Comparison of ENCODE assay signal across 8 cellular contexts in genomic region chrX:106415276-106415895, GRCh38.
A peak's percentile ranks its signal among the peaks of the same experiment; 100 is the strongest.
DNase-seq lines count a peak whose midpoint lies in the region; ATAC-seq and TF ChIP-seq lines count a peak whose summit lies in the region.

No MANE protein-coding gene starts in this region.

- H3K4ac ChIP-seq in H9 (ENCODE audit: low read depth, low read length) = no peak overlapping the region

- no peak overlapping the region for H3K56ac ChIP-seq in H9 (ENCODE audit: insufficient read length, low read depth, low read length)

- no peak overlapping the region for H4K8ac ChIP-seq in H9 (replicated peaks; ENCODE audit: insufficient read length, low read depth, low read length)

- no peak overlapping the region for H3K4me2 ChIP-seq in H9 (ENCODE audit: insufficient read depth, insufficient read length, low read length)

- H3K4me1 ChIP-seq in H9 (ENCODE audit: insufficient read depth, low read length) (no peaks in the 10 kb centered on the region), gastrocnemius medialis (no peaks in the 10 kb centered on the region)

- H3K9me3 Mint-ChIP-seq in H9 = peaks cover 7 to 74% of the 10 kb centered on the region in 2 experiments; a peak in 3 of 5 replicates

- H3K27ac ChIP-seq in H9 (ENCODE audit: insufficient read length, low read depth, low read length) (no peak overlapping the region), gastrocnemius medialis (no peak overlapping the region)

- no peak overlapping the region for H3K14ac ChIP-seq in H9 (ENCODE audit: insufficient read depth, low read length)

- no peaks in the 10 kb centered on the region for H3K4me1 Mint-ChIP-seq in H9

- no peaks in the 10 kb centered on the region for H3K79me1 ChIP-seq in H9 (ENCODE audit: insufficient read depth, low read depth, low read length, poor library complexity, severe bottlenecking)

- no CpG with 5 or more reads among the region's 2 CpGs for WGBS in H9 (ENCODE audit: extremely low coverage, insufficient read length, low lambda C conversion rate)

- peaks cover 2% of the 10 kb centered on the region for H3K27me3 Mint-ChIP-seq in H9 (ENCODE audit: low read depth)

- H2BK12ac ChIP-seq in H9 (ENCODE audit: insufficient read length, low read depth, low read length) = no peak overlapping the region

- no peak overlapping the region for H3K4me3 Mint-ChIP-seq in H9

- no peak overlapping the region for H2BK15ac ChIP-seq in H9 (ENCODE audit: low read depth, low read length)

- H3K36me3 Mint-ChIP-seq in H9 (ENCODE audit: insufficient read depth in 1 of 3, low read depth in 3 of 3) = peaks cover 0 to 3% (median 0%) of the 10 kb centered on the region in 3 experiments; a peak in 2 of 7 replicates

- TF ChIP-seq POLR2A in gastrocnemius medialis (IDR thresholded peaks at IDR 0.05) = no peak

- H3K18ac ChIP-seq in H9 (ENCODE audit: insufficient read length, low read depth, low read length) = no peak overlapping the region

- H2AFZ ChIP-seq in H9 (ENCODE audit: low read length) = no peak overlapping the region

- no peak overlapping the region for H2BK5ac ChIP-seq in H9 (ENCODE audit: insufficient read length, low read length)

- H3K27ac Mint-ChIP-seq in H9 = no peak overlapping the region

- no peaks in the 10 kb centered on the region for H3K79me2 ChIP-seq in H9 (ENCODE audit: insufficient read depth, low read length)

- no peaks in the 10 kb centered on the region for H3K27me3 ChIP-seq in H9 (ENCODE audit: insufficient read depth, low read length)
- H3K27me3 ChIP-seq in gastrocnemius medialis = no peaks in the 10 kb centered on the region

- H4K20me1 ChIP-seq in H9 (ENCODE audit: control insufficient read depth, insufficient read depth, insufficient read length) = no peaks in the 10 kb centered on the region

- H3K23ac ChIP-seq in H9 (ENCODE audit: insufficient read length, low read depth, low read length) = no peak overlapping the region

- H3K9me3 ChIP-seq in H9 (ENCODE audit: control insufficient read depth, low read depth, low read length) (peaks cover 5% of the 10 kb centered on the region), gastrocnemius medialis (no peaks in the 10 kb centered on the region)

- H3K4me3 ChIP-seq in gastrocnemius medialis = no peak overlapping the region

- no peak overlapping the region for H2BK120ac ChIP-seq in H9 (ENCODE audit: low read depth, low read length, poor library complexity, severe bottlenecking)

- no peak overlapping the region for H4K5ac ChIP-seq in H9 (ENCODE audit: insufficient read length, low read depth, low read length)

- no peak overlapping the region for H4K91ac ChIP-seq in H9 (ENCODE audit: insufficient read length, low read depth, low read length)

- no peaks in the 10 kb centered on the region for H3K36me3 ChIP-seq in gastrocnemius medialis

- TF ChIP-seq CTCF in H9 (conservative IDR thresholded peaks at IDR 0.05) (peak; percentile 66), gastrocnemius medialis (IDR thresholded peaks at IDR 0.05 in 4 of 5, conservative IDR thresholded peaks at IDR 0.05 in 1 of 5) (peak in 2 of 5 experiments; percentile 15 to 53)

- H3K23me2 ChIP-seq in H9 (ENCODE audit: insufficient read length, low read depth, low read length, poor library complexity, severe bottlenecking) = no peaks in the 10 kb centered on the region

- intact Hi-C loops in gastrocnemius medialis (cut with DNase I; ENCODE audit: low total_unique reads) = no loop called here

- H2BK20ac ChIP-seq in H9 (ENCODE audit: low read depth, low read length, poor library complexity, severe bottlenecking) = no peak overlapping the region

- in situ Hi-C loops in gastrocnemius medialis (cut with MboI; ENCODE audit: low sequenced_read_pairs in 4 of 4) = no loop called here

- no peak overlapping the region for H3K9ac ChIP-seq in H9 (ENCODE audit: extremely low read depth, insufficient read length, low read length)

- no peak overlapping the region for H2AK5ac ChIP-seq in H9 (ENCODE audit: insufficient read length, low read length)

- H3T11ph ChIP-seq in H9 (ENCODE audit: low read length) = no peak overlapping the region

- ATAC-seq in gastrocnemius medialis = no peak
- no peak for ATAC-seq in stimulated activated naive CD8-positive, alpha-beta T cell treated with anti-CD3 and anti-CD28 coated beads, Interleukin-15, Interleukin-2, amounts not matched to agents 100 U/mL and 50 U/mL, for 24 hours

- peak; percentile 5 for DNase-seq in stimulated activated CD4-positive, alpha-beta T cell treated with anti-CD3 and anti-CD28 coated beads, Interleukin-15, amount 100 ng/mL, for 24 hours
- no peak for DNase-seq in stimulated activated CD4-positive, alpha-beta T cell treated with anti-CD3 and anti-CD28 coated beads, Interleukin-4, amount 100 ng/mL, for 4 hours
- no peak for DNase-seq in H9
- DNase-seq in MV-4-11 (lab: John Stamatoyannopoulos, UW) = peak; percentile 20
- peak; percentile 42 for DNase-seq in astrocyte of the hippocampus (ENCODE audit: low read depth, low spot score)
- peak; percentile 28 to 39 for DNase-seq in lung microvascular endothelial cell (ENCODE audit: low read depth in 2 of 2)
- DNase-seq in gastrocnemius medialis = no peak
- DNase-seq in stimulated activated naive CD8-positive, alpha-beta T cell treated with anti-CD3 and anti-CD28 coated beads, Interleukin-15, Interleukin-2, amounts not matched to agents 100 U/mL and 50 U/mL, for 24 hours = no peak

Comparison
In these comparisons a context has a peak if more than half of its experiments do, and no peak if none do; other contexts are left out.
1. DNase-seq: peak in stimulated activated CD4-positive, alpha-beta T cell treated with anti-CD3 and anti-CD28 coated beads, Interleukin-15, amount 100 ng/mL, for 24 hours (single experiment), MV-4-11 (single experiment), astrocyte of the hippocampus (single experiment) and lung microvascular endothelial cell (2 of 2); none in stimulated activated CD4-positive, alpha-beta T cell treated with anti-CD3 and anti-CD28 coated beads, Interleukin-4, amount 100 ng/mL, for 4 hours (0 of 2), H9 (single experiment), gastrocnemius medialis (0 of 2) and stimulated activated naive CD8-positive, alpha-beta T cell treated with anti-CD3 and anti-CD28 coated beads, Interleukin-15, Interleukin-2, amounts not matched to agents 100 U/mL and 50 U/mL, for 24 hours (single experiment).